Comparison of ENCODE assay signal across 8 cellular contexts in genomic region chr15:99123706-99124451, GRCh38. TPM values are rescaled to one million over a fixed set of nuclear protein-coding genes. Genes with fewer than 3 reads are reported as not detected.
A peak's percentile ranks its signal among the peaks of the same experiment; 100 is the strongest.
DNase-seq lines count a peak whose midpoint lies in the region; ATAC-seq and TF ChIP-seq lines count a peak whose summit lies in the region.

No MANE protein-coding gene starts in this region.

- H3K4me1 Mint-ChIP-seq in CD4-positive, alpha-beta T cell (ENCODE audit: low read depth): no peaks in the 10 kb centered on the region

- no peaks in the 10 kb centered on the region for H3K36me3 Mint-ChIP-seq in CD4-positive, alpha-beta T cell (ENCODE audit: low read depth)

- H3K9me3 ChIP-seq in heart right ventricle (no peaks in the 10 kb centered on the region), psoas muscle (no peaks in the 10 kb centered on the region)
- no peaks in the 10 kb centered on the region for H3K9me3 ChIP-seq in CD4-positive, alpha-beta T cell (ENCODE audit: control insufficient read depth, low read length)

- CTCF ChIA-PET in CD4-positive, alpha-beta T cell (lab: Charles Lee): interaction anchor here (1.2 kb wide), 1 partner anchor 11 kb away, joined by 4 read pairs; no protein-coding TSS in a partner anchor

- H3K4me1 ChIP-seq in heart right ventricle (peaks cover 33 to 79% (median 51%) of the 10 kb centered on the region in 9 donors), psoas muscle (peaks cover 93% of the 10 kb centered on the region)

- no peak overlapping the region for H3K4me3 Mint-ChIP-seq in CD4-positive, alpha-beta T cell

- peak overlapping the region; percentile 92 for H3K27ac ChIP-seq in angular gyrus (ENCODE audit: low read depth, low read length)
- H3K27ac ChIP-seq in heart right ventricle: peak overlapping the region; percentile 67 to 97 (median 90)
- H3K27ac ChIP-seq in psoas muscle: peak overlapping the region; percentile 96
- H3K27ac ChIP-seq in CD4-positive, alpha-beta T cell (ENCODE audit: low read depth, low read length): no peak overlapping the region

- POLR2A ChIA-PET in CD4-positive, alpha-beta T cell (lab: Charles Lee): no interaction called here

- H3K4me3 ChIP-seq in heart right ventricle: peak overlapping the region in 9 of 10 donors; percentile 1 to 44 (median 28)
- peak overlapping the region; percentile 54 for H3K4me3 ChIP-seq in psoas muscle

- ATAC-seq in heart right ventricle (peak; percentile 81 to 92 (median 90)), psoas muscle (peak; percentile 81 to 87 (median 84))
- ATAC-seq in CD4-positive, alpha-beta T cell (ENCODE audit: poor library complexity): no peak

- H3K27ac Mint-ChIP-seq in CD4-positive, alpha-beta T cell: no peak overlapping the region

- H3K27me3 Mint-ChIP-seq in CD4-positive, alpha-beta T cell: no peaks in the 10 kb centered on the region

- intact Hi-C loops in heart right ventricle (cut with DNase I): loop anchor here in 2 of 10 donors (5.0 to 10.0 kb wide), 2 partner anchors 48 to 51 kb away; no protein-coding TSS in a partner anchor
- intact Hi-C loops in psoas muscle (cut with DNase I): loop anchor here (5.0 kb wide), 3 partner anchors 43 to 128 kb away; partner anchors contain the start of gene LRRC28 (in 1 of the 2)
- intact Hi-C loops in CD4-positive, alpha-beta T cell (cut with DNase I, micrococcal nuclease): no loop called here

- peaks cover 0 to 44% (median 8%) of the 10 kb centered on the region in 9 donors for H3K36me3 ChIP-seq in heart right ventricle
- H3K36me3 ChIP-seq in psoas muscle (ENCODE audit: insufficient read depth in 1 of 2, low read depth in 1 of 2): peaks cover 0 to 32% of the 10 kb centered on the region in 2 donors

- no peak for TF ChIP-seq CTCF in heart right ventricle (IDR thresholded peaks at IDR 0.05)
- TF ChIP-seq CTCF in psoas muscle (IDR thresholded peaks at IDR 0.05): no peak
- no peak for TF ChIP-seq CTCF in CD4-positive, alpha-beta T cell (IDR thresholded peaks at IDR 0.05)

- DNase-seq in Daoy (ENCODE audit: low read depth): peak; percentile 98
- peak; percentile 72 for DNase-seq in NCI-H146 treated with DMSO at 0.1 percent for 48 hours (lab: John Stamatoyannopoulos, UW; ENCODE audit: unreplicated experiment)
- peak; percentile 82 to 86 for DNase-seq in heart right ventricle
- DNase-seq in psoas muscle: peak; percentile 91 to 96
- no peak for DNase-seq in activated T-cell treated with anti-CD3 and anti-CD28 coated beads, Interleukin-2, amount 50 U/mL, for 1 hour
- DNase-seq in NK-92 (lab: John Stamatoyannopoulos, UW; ENCODE audit: unreplicated experiment): no peak
- DNase-seq in CD4-positive, alpha-beta T cell: no peak

- H3K9me3 Mint-ChIP-seq in CD4-positive, alpha-beta T cell: no peaks in the 10 kb centered on the region

- H3K27me3 ChIP-seq in heart right ventricle (no peaks in the 10 kb centered on the region), psoas muscle (ENCODE audit: insufficient read depth in 3 of 3, low read length in 2 of 3) (no peaks in the 10 kb centered on the region)
- no peaks in the 10 kb centered on the region for H3K27me3 ChIP-seq in CD4-positive, alpha-beta T cell (ENCODE audit: control insufficient read depth, insufficient read depth, low read length)

- WGBS in heart right ventricle, 2 donors: 8 to 10% methylated on average over 21 of the region's 21 CpGs
- WGBS in psoas muscle, 3 donors: 2 to 12% (median 5%) methylated on average over 21 of the region's 21 CpGs

RNA-seq across cellular contexts. Expression of gene SYNM, which starts 19.0 kb away (rescaled TPM):
- total RNA-seq in Daoy (2014; rRNA removed; shearing (Covaris generic)): 9.3 and 11.8 TPM in 2 replicates
- total RNA-seq in heart right ventricle: 100 to 1,000 TPM; 256 to 456 (median 357) TPM
- polyA plus RNA-seq in heart right ventricle: 100 to 1,000 TPM in 1 of 2 donors, 10 to 100 TPM in 1; 59.4 to 103 TPM
- 100 to 1,000 TPM; 288 to 380 (median 349) TPM for total RNA-seq in psoas muscle
- 100 to 1,000 TPM in 2 of 3 donors, 10 to 100 TPM in 1; 77.5 to 291 (median 121) TPM for polyA plus RNA-seq in psoas muscle
- total RNA-seq in CD4-positive, alpha-beta T cell: under 1 TPM; 0.11 TPM

Comparison
In these comparisons a context has a peak if more than half of its experiments do, and no peak if none do; other contexts are left out.
1. DNase-seq: peak in Daoy (single experiment), NCI-H146 treated with DMSO at 0.1 percent for 48 hours (single experiment), heart right ventricle (2 of 2) and psoas muscle (2 of 2); none in activated T-cell treated with anti-CD3 and anti-CD28 coated beads, Interleukin-2, amount 50 U/mL, for 1 hour (single experiment), NK-92 (single experiment) and CD4-positive, alpha-beta T cell (0 of 10).
2. RNA of gene SYNM, which starts 19.0 kb away (total RNA-seq): 256 to 456 TPM in heart right ventricle and 288 to 380 TPM in psoas muscle; 9.3 to 11.8 TPM in Daoy and 0.11 TPM in CD4-positive, alpha-beta T cell; every median in the first group is over 10 times any median in the second.
3. intact Hi-C loops: an anchor here in psoas muscle (5.0 kb wide); none called in CD4-positive, alpha-beta T cell.